Comparison of ENCODE assay signal across 8 cellular contexts in the genomic region with DNA sequence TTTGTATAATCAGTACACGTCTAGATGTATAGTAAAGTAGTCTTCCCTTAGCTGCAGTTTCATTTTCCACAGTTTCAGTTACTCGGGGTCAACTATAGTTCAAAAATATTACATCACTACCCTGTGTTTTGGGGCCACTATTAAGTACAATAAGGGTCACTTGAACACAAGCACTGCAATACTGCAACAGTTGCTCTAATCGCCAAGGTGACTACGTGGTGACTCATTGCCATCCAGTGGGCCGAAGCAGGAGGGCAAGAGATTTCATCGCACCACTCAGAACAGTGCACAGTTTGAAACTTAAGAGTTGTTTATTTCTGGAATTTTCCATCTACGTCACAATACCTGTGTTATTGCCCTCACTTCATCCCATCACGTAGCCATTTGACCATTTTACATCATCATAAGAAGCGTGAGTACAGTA. TPM values are rescaled to one million over a fixed set of nuclear protein-coding genes. Genes with fewer than 3 reads are reported as not detected.
DNase-seq lines count a peak whose midpoint lies in the region; ATAC-seq, FAIRE-seq and TF ChIP-seq lines count a peak whose summit lies in the region.

TSS of gene ARL14EPL (plus strand) at position 379 of the 424 bp plus-strand sequence. CDS start 18,994 bp downstream, outside the sequence.

- no peaks in the 10 kb centered on the region for H3K36me3 ChIP-seq in H1 (ENCODE audit: control insufficient read depth in 2 of 4, insufficient read depth in 4 of 4, low read length in 3 of 4)

- H3K4me3 ChIP-seq in H1 (ENCODE audit: extremely low read depth in 1 of 4, insufficient read depth in 2 of 4, low read depth in 3 of 4, low read length in 4 of 4) = no peak within 1 kb of the TSS

- no peaks in the 10 kb centered on the region for H3K9me3 ChIP-seq in H1 (ENCODE audit: insufficient read depth in 2 of 2, low read depth in 1 of 2, low read length in 1 of 2)

- H3K4me3 Mint-ChIP-seq in neural crest cell = no peak within 1 kb of the TSS

- H2AFZ ChIP-seq in H1 (ENCODE audit: low read length) = no peak within 1 kb of the TSS

- no peak within 1 kb of the TSS for H2BK20ac ChIP-seq in H1 (ENCODE audit: low read length)

- H3K27me3 ChIP-seq in H1 (replicated peaks in 1 of 4; ENCODE audit: control insufficient read depth in 3 of 4, extremely low read depth in 1 of 4, insufficient read depth in 3 of 4, low read length in 3 of 4) = no peaks in the 10 kb centered on the region; a peak in 1 of 7 replicates

- CTCF ChIA-PET in H1 (lab: Charles Lee; ENCODE audit: partially characterized antibody) = interaction anchor here (0.6 to 2.5 kb wide), 8 partner anchors 10 to 470 kb away, joined by 3 to 10 read pairs (median 4); no protein-coding TSS in a partner anchor

- H4K8ac ChIP-seq in H1 (ENCODE audit: extremely low read depth, insufficient read depth, low read length) = no peak within 1 kb of the TSS

- no peak within 1 kb of the TSS for H3K4ac ChIP-seq in H1 (replicated peaks; ENCODE audit: insufficient read length, low read depth, low read length)

- H3K4me1 ChIP-seq in H1 (replicated peaks in 1 of 4; ENCODE audit: control insufficient read depth in 3 of 4, insufficient read depth in 4 of 4, low read length in 3 of 4) = no peaks in the 10 kb centered on the region

- no peak within 1 kb of the TSS for H3K4me2 ChIP-seq in H1 (ENCODE audit: insufficient read depth in 1 of 2, low read depth in 2 of 2, low read length in 2 of 2)

- no peaks in the 10 kb centered on the region for H3K27me3 Mint-ChIP-seq in neural crest cell (ENCODE audit: low read depth)

- peaks cover 2% of the 10 kb centered on the region for H3K9me3 Mint-ChIP-seq in neural crest cell

- H2BK12ac ChIP-seq in H1 (ENCODE audit: low read depth, low read length) = no peak within 1 kb of the TSS

- no peak within 1 kb of the TSS for H2BK15ac ChIP-seq in H1 (ENCODE audit: low read length)

- H2AK5ac ChIP-seq in H1 (ENCODE audit: low read depth, low read length) = no peak within 1 kb of the TSS

- TF ChIP-seq CTCF in 22Rv1 (IDR thresholded peaks at IDR 0.05) (peak; percentile 40), GM13976 (IDR thresholded peaks at IDR 0.05; ENCODE audit: borderline replicate concordance, control extremely low read depth, extremely low read depth, insufficient read depth, missing control alignments) (peak; percentile 21), H1 (IDR thresholded peaks at IDR 0.05; ENCODE audit: control extremely low read depth in 1 of 3, insufficient read depth in 1 of 3, low read depth in 1 of 3, low read length in 3 of 3) (peak; percentile 46 to 51 (median 49)), neural crest cell (conservative IDR thresholded peaks at IDR 0.05) (peak; percentile 23)

- no peak within 1 kb of the TSS for H3K18ac ChIP-seq in H1 (ENCODE audit: extremely low read depth, low read length)

- H3K79me1 ChIP-seq in H1 (ENCODE audit: low read depth, low read length) = no peaks in the 10 kb centered on the region

- H2BK5ac ChIP-seq in H1 (ENCODE audit: low read depth, low read length) = no peak within 1 kb of the TSS

- no peaks in the 10 kb centered on the region for H3K36me3 Mint-ChIP-seq in neural crest cell (ENCODE audit: low read depth)

- H3K27ac ChIP-seq in 22Rv1 = no peak within 1 kb of the TSS
- no peak within 1 kb of the TSS for H3K27ac ChIP-seq in H1 (ENCODE audit: low read depth, low read length)

- H3K9ac ChIP-seq in H1 (replicated peaks in 1 of 4; ENCODE audit: extremely low read depth in 1 of 4, low read depth in 3 of 4, low read length in 3 of 4) = no peak within 1 kb of the TSS

- H3K14ac ChIP-seq in H1 (ENCODE audit: insufficient read length) = no peak within 1 kb of the TSS

- H3K56ac ChIP-seq in H1 (replicated peaks; ENCODE audit: insufficient read length, low read depth, low read length) = no peak within 1 kb of the TSS

- no peaks in the 10 kb centered on the region for H3K4me1 Mint-ChIP-seq in neural crest cell

- no peak within 1 kb of the TSS for H4K91ac ChIP-seq in H1 (replicated peaks; ENCODE audit: insufficient read length, low read length)

- 73% methylated on average over 9 of the region's 9 CpGs; no CpG with 5 or more reads in 1 of the 2 experiments for WGBS in H1 (ENCODE audit: extremely low coverage in 1 of 2, insufficient coverage in 1 of 2, insufficient read length in 1 of 2, insufficient replicate concordance in 2 of 2, low coverage in 1 of 2, low lambda C conversion rate in 2 of 2, missing lambda C conversion rate in 1 of 2), 2 experiments

- peak; percentile 72 for FAIRE-seq in H1 (lab: Jason Lieb, UNC)

- H3K79me2 ChIP-seq in H1 (ENCODE audit: control insufficient read depth in 1 of 2, insufficient read depth in 2 of 2, low read length in 2 of 2) = no peaks in the 10 kb centered on the region

- in situ Hi-C loops in GM13976 (cut with MboI; ENCODE audit: low sequenced_read_pairs, unreplicated experiment) = no loop called here

- TF ChIP-seq EP300 in H1 (IDR thresholded peaks at IDR 0.05; ENCODE audit: borderline replicate concordance in 1 of 2, low read depth in 2 of 2, low read length in 2 of 2) = no peak

- H4K5ac ChIP-seq in H1 (ENCODE audit: insufficient read length, low read depth, low read length) = no peak within 1 kb of the TSS

- no peak within 1 kb of the TSS for H3K23ac ChIP-seq in H1 (ENCODE audit: insufficient read length)

- no peak for TF ChIP-seq POLR2A in H1 (IDR thresholded peaks at IDR 0.05; ENCODE audit: control extremely low read depth in 1 of 2, low read depth in 2 of 2, low read length in 2 of 2)

- no peaks in the 10 kb centered on the region for H3K23me2 ChIP-seq in H1 (ENCODE audit: low read depth, low read length)

- DNase-seq in GM13976 (ENCODE audit: low spot score) = peak; percentile 24
- peak; percentile 84 to 96 for DNase-seq in NOMO-1 (lab: John Stamatoyannopoulos, UW; ENCODE audit: unreplicated experiment in 2 of 2)
- peak in 1 of 2 experiments; percentile 15 for DNase-seq in H1 (ENCODE audit: low read depth in 1 of 2, low spot score in 2 of 2)
- no peak for DNase-seq in neural crest cell (ENCODE audit: low read depth, low spot score)
- no peak for DNase-seq in NCI-H1105 treated with DMSO at 0.1 percent for 48 hours (lab: John Stamatoyannopoulos, UW)
- DNase-seq in NCI-H1417 treated with DMSO at 0.1 percent for 48 hours (lab: John Stamatoyannopoulos, UW) = no peak

- ATAC-seq in HG02852 (IDR thresholded peaks at IDR 0.05; ENCODE audit: unreplicated experiment) = peak; percentile 67

- POLR2A ChIA-PET in H1 (lab: Charles Lee; ENCODE audit: partially characterized antibody) = no interaction called here

- H4K20me1 ChIP-seq in H1 (replicated peaks in 1 of 2; ENCODE audit: control insufficient read depth in 1 of 2, insufficient read depth in 2 of 2, low read length in 2 of 2) = no peaks in the 10 kb centered on the region

- no peak within 1 kb of the TSS for H3K27ac Mint-ChIP-seq in neural crest cell (ENCODE audit: unreplicated experiment)

- no peak within 1 kb of the TSS for H2BK120ac ChIP-seq in H1 (replicated peaks; ENCODE audit: low read depth, low read length)

- peak; percentile 70 to 78 for TF ChIP-seq RAD21 in H1 (IDR thresholded peaks at IDR 0.05 in 1 of 2, conservative IDR thresholded peaks at IDR 0.05 in 1 of 2; ENCODE audit: low read depth in 2 of 2, low read length in 2 of 2)

TF ChIP-seq in H1, 55 proteins besides CTCF, POLR2A, EP300 and RAD21:
- TF ChIP-seq GTF2F1 (IDR thresholded peaks at IDR 0.05; ENCODE audit: borderline replicate concordance, low read depth, low read length) = no peak
- no peak for TF ChIP-seq SP2 (IDR thresholded peaks at IDR 0.05; ENCODE audit: low read length)
- peak; percentile 65 for TF ChIP-seq JUND (IDR thresholded peaks at IDR 0.05; ENCODE audit: low read length)
TF ChIP-seq in H1: peak in this region for 1.

RNA-seq across cellular contexts. Expression of gene ARL14EPL, which starts in this region (rescaled TPM):
- total RNA-seq in H1 (2021; fragmentation: NEBNext Ultra II Directional; extraction: Animal tissue kit (Norgen Biotek cat#: 25700)) = not detected in 2 replicates
- not detected in 2 replicates for polyA plus RNA-seq in H1 (2011; rRNA removed)
- not detected for polyA plus RNA-seq in H1 (2011; cell fraction: cytosol; rRNA removed)
- not detected for polyA plus RNA-seq in H1 (2011; cell fraction: nucleus; rRNA removed)
- polyA plus RNA-seq in H1 (2012, experiment 1 of 2) = not detected in 4 replicates
- polyA plus RNA-seq in H1 (2012, experiment 2 of 2) = not detected
- not detected for polyA plus RNA-seq in H1 (2013, experiment 1 of 2)
- polyA plus RNA-seq in H1 (2013, experiment 2 of 2) = not detected
- polyA minus RNA-seq in H1 (2011; rRNA and poly(A)+ RNA removed) = not detected in 2 replicates
- not detected for polyA minus RNA-seq in H1 (2011; cell fraction: cytosol; rRNA and poly(A)+ RNA removed)
- polyA minus RNA-seq in H1 (2011; cell fraction: nucleus; rRNA and poly(A)+ RNA removed) = not detected
- not detected in 2 replicates for total RNA-seq in neural crest cell

Comparison
In these comparisons a context has a peak if more than half of its experiments do, and no peak if none do; other contexts are left out.
1. DNase-seq: peak in GM13976 (single experiment) and NOMO-1 (2 of 2); none in neural crest cell (single experiment), NCI-H1105 treated with DMSO at 0.1 percent for 48 hours (single experiment) and NCI-H1417 treated with DMSO at 0.1 percent for 48 hours (single experiment).
2. Peak in every context shown above with its lines, with median percentiles within 50 percentile points of each other: CTCF ChIP-seq.